In the genomic region with DNA sequence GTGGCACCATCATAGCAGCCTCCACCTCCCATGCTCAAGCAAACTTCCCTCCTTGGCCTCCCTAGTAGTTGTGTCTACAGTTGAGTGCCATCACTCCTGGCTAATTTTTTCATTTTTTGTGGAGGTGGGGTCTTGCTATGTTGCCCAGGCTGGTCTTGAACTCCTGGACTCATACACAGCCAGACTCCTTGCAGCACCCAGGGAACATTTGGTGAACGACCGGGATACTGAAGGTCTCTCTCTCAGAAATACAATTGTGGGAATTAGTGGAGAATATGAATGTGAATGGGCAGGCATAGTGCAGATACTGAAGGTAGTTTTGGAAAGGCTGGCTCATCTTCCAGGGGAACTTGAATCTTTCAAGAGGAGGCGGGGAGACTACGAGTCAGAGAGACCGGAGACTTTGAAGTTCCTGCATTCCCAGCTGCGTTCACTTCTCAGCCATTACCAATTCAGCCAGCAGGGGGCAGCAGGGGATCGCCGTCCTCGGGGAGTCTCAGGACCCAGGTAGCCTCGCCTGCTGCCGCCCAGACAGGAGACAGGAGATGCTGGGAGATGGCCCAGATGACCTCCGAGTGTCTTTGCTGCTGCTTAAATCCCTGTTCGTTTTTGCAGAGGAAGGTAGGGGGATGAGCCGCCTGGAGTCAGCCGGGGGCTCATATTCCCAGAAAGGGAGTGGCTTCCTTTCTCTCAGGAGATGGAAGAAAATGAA, we compare ENCODE assay signal across 8 cellular contexts.
DNase-seq lines count a peak whose midpoint lies in the region; ATAC-seq lines count a peak whose summit lies in the region.

No MANE protein-coding gene starts in this region.

- peak; percentile 59 for DNase-seq in COLO668 (lab: John Stamatoyannopoulos, UW; ENCODE audit: unreplicated experiment)
- peak; percentile 7 for DNase-seq in NCI-H524 treated with DMSO at 0.1 percent for 48 hours (lab: John Stamatoyannopoulos, UW)
- DNase-seq in adipocyte (ENCODE audit: low read depth) = peak; percentile 73
- peak; percentile 37 for DNase-seq in left ventricle myocardium superior
- DNase-seq in sciatic nerve (ENCODE audit: low spot score) = peak; percentile 68

- ATAC-seq in GM21526 (IDR thresholded peaks at IDR 0.05; ENCODE audit: low FRiP score, unreplicated experiment) (peak; percentile 69), left ventricle myocardium superior (peak; percentile 55), sciatic nerve (no peak), GM21723 (IDR thresholded peaks at IDR 0.05; ENCODE audit: unreplicated experiment) (no peak), GM19463 (IDR thresholded peaks at IDR 0.05; ENCODE audit: unreplicated experiment) (no peak)

- intact Hi-C loops in left ventricle myocardium superior (cut with micrococcal nuclease) = no loop called here
- intact Hi-C loops in sciatic nerve (cut with DNase I) = no loop called here

- H3K9ac ChIP-seq in adipocyte (ENCODE audit: low read length) = no peak overlapping the region

- H3K4me3 ChIP-seq in adipocyte (ENCODE audit: low read length) = no peak overlapping the region

- no peaks in the 10 kb centered on the region for H3K4me1 ChIP-seq in adipocyte (ENCODE audit: control insufficient read depth, insufficient read depth, low read length)

- H3K9me3 ChIP-seq in adipocyte (ENCODE audit: control insufficient read depth, low read length) = no peaks in the 10 kb centered on the region

- peaks cover 6% of the 10 kb centered on the region for H3K27me3 ChIP-seq in adipocyte (replicated peaks; ENCODE audit: control insufficient read depth, insufficient read depth, low read length)

- no peaks in the 10 kb centered on the region for H3K36me3 ChIP-seq in adipocyte (ENCODE audit: control insufficient read depth, insufficient read depth, low read length, severe bottlenecking)

Comparison
In these comparisons a context has a peak if more than half of its experiments do, and no peak if none do; other contexts are left out.
1. DNase-seq: peak in every context shown above with its lines; median percentile 73 in adipocyte; 68 in sciatic nerve; 59 in COLO668; 37 in left ventricle myocardium superior; 7 in NCI-H524 treated with DMSO at 0.1 percent for 48 hours.
2. ATAC-seq: peak in GM21526 (single experiment) and left ventricle myocardium superior (single experiment); none in sciatic nerve (single experiment), GM21723 (single experiment) and GM19463 (single experiment).